In the genomic region with DNA sequence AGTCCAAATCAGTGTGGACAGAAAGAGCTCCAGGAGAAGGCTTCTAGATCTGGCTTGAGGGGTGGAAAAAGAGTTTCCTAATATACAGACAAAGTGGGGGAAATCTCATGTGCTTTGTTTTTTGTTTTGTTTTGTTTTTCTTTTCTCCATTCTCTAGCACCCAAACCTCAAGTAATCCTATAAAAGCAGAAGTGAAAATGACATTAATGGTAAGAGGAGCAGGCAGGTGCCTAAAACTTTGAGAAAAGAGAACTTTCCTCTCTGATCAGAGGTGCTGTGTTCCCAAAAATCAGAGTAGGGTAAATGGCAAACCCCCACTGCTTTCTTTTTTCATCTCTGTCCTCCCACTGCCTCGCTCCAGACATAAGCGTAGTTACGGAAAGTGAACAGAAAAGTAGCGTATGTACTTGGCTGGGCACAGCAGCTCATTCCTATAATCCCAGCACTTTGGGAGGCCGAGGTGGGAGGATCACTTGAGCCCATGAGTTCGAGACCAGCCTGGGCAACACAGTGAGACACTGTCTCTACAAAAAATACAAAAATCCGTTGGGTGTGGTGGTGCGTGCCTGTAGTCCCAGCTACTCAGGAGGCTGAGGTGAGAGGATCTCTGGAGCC, we compare ENCODE assay signal across 11 cellular contexts.
DNase-seq lines count a peak whose midpoint lies in the region; ATAC-seq and TF ChIP-seq lines count a peak whose summit lies in the region.
"Had no signal": no experiment of that assay in that cellular context is flagged by ENCODE, and none has a peak within 500 bp of the region (broad histone marks: within the 10 kb centered on the region; RNA-seq: fewer than 3 reads in every experiment).

No MANE protein-coding gene starts in this region.

- H3K27me3 Mint-ChIP-seq in activated naive CD8-positive, alpha-beta T cell treated with anti-CD3 and anti-CD28 coated beads, Interleukin-2, amount 50 U/mL, for 24 hours, result peaks cover 16% of the 10 kb centered on the region

- H3F3A ChIP-seq in PC-9 (ENCODE audit: insufficient read depth, low read depth), result peaks cover 3% of the 10 kb centered on the region

- no peaks in the 10 kb centered on the region for H3K79me2 ChIP-seq in PC-9 (ENCODE audit: low read depth)

- H3K27ac ChIP-seq in PC-9, result no peak overlapping the region

- DNase-seq in PC-9 (no peak), erythroblast (lab: John Stamatoyannopoulos, UW) (no peak), DMS153 (lab: John Stamatoyannopoulos, UW) (no peak)
- DNase-seq in activated naive CD8-positive, alpha-beta T cell treated with anti-CD3 and anti-CD28 coated beads, Interleukin-2, amount 50 U/mL, for 24 hours, result no peak
- no peak for DNase-seq in NK-92 treated with Interleukin-12 subunit alpha and Interleukin-12 subunit beta, amount 100 ng/mL, for 24 hours (lab: John Stamatoyannopoulos, UW)
- DNase-seq: central memory CD4-positive, alpha-beta T cell; left colon; NCI-H748 treated with DMSO at 0.1 percent for 48 hours had no signal

- no peaks in the 10 kb centered on the region for H3K36me3 Mint-ChIP-seq in activated naive CD8-positive, alpha-beta T cell treated with anti-CD3 and anti-CD28 coated beads, Interleukin-2, amount 50 U/mL, for 24 hours (ENCODE audit: low read depth)

- H3K9me3 Mint-ChIP-seq in activated naive CD8-positive, alpha-beta T cell treated with anti-CD3 and anti-CD28 coated beads, Interleukin-2, amount 50 U/mL, for 24 hours, result peaks cover 9% of the 10 kb centered on the region

- POLR2A ChIA-PET in PC-9 (lab: Charles Lee; ENCODE audit: unreplicated experiment), result interaction anchor here (0.7 kb wide), 2 partner anchors 120 to 609 kb away, joined by 4 to 8 read pairs; no protein-coding TSS in a partner anchor

- peak overlapping the region; percentile 67; the same call in 1 of the 2 replicates for H2AFZ ChIP-seq in PC-9

- no peak overlapping the region for H3K27ac Mint-ChIP-seq in activated naive CD8-positive, alpha-beta T cell treated with anti-CD3 and anti-CD28 coated beads, Interleukin-2, amount 50 U/mL, for 24 hours

- peaks cover 3% of the 10 kb centered on the region for H3K4me1 Mint-ChIP-seq in activated naive CD8-positive, alpha-beta T cell treated with anti-CD3 and anti-CD28 coated beads, Interleukin-2, amount 50 U/mL, for 24 hours

- ATAC-seq in GM18517 (IDR thresholded peaks at IDR 0.05; ENCODE audit: unreplicated experiment) (peak; percentile 87), GM21529 (IDR thresholded peaks at IDR 0.05; ENCODE audit: unreplicated experiment) (peak; percentile 94), HG03175 (IDR thresholded peaks at IDR 0.05; ENCODE audit: unreplicated experiment) (peak; percentile 91)
- no peak for ATAC-seq in activated naive CD8-positive, alpha-beta T cell treated with anti-CD3 and anti-CD28 coated beads, Interleukin-2, amount 50 U/mL, for 24 hours
- ATAC-seq: left colon had no signal

- H3K4me2 ChIP-seq in PC-9, result no peak overlapping the region

- H3K9me3 ChIP-seq in PC-9 (ENCODE audit: insufficient read depth, low read depth), result no peaks in the 10 kb centered on the region

- no peaks in the 10 kb centered on the region for H3K9me2 ChIP-seq in PC-9 (ENCODE audit: insufficient read depth)

- H3K4me3 Mint-ChIP-seq in activated naive CD8-positive, alpha-beta T cell treated with anti-CD3 and anti-CD28 coated beads, Interleukin-2, amount 50 U/mL, for 24 hours, result no peak overlapping the region

- H3K4me3 ChIP-seq in PC-9, result no peak overlapping the region

- peaks cover 12% of the 10 kb centered on the region for H3K4me1 ChIP-seq in PC-9 (replicated peaks; ENCODE audit: insufficient read depth)

- no peaks in the 10 kb centered on the region for H4K20me1 ChIP-seq in PC-9 (ENCODE audit: insufficient read depth)

- no peaks in the 10 kb centered on the region for H3K36me3 ChIP-seq in PC-9 (ENCODE audit: low read depth)

- H3K27me3 ChIP-seq in PC-9 (ENCODE audit: insufficient read depth, low read depth), result no peaks in the 10 kb centered on the region

- TF ChIP-seq CTCF in PC-9 (conservative IDR thresholded peaks at IDR 0.05), result no peak

- no peak for TF ChIP-seq POLR2A in erythroblast (IDR thresholded peaks at IDR 0.05; ENCODE audit: low read length)

- CTCF ChIA-PET in PC-9 (lab: Charles Lee), result no interaction called here

- BruUV-seq in PC-9 (replicated peaks; lab: Mats Ljungman, UMichigan), result no TSS peak

- intact Hi-C loops in PC-9 (cut with micrococcal nuclease; ENCODE audit: unreplicated experiment), result no loop called here
